ENCODE assay signal across 8 cellular contexts in the genomic region with DNA sequence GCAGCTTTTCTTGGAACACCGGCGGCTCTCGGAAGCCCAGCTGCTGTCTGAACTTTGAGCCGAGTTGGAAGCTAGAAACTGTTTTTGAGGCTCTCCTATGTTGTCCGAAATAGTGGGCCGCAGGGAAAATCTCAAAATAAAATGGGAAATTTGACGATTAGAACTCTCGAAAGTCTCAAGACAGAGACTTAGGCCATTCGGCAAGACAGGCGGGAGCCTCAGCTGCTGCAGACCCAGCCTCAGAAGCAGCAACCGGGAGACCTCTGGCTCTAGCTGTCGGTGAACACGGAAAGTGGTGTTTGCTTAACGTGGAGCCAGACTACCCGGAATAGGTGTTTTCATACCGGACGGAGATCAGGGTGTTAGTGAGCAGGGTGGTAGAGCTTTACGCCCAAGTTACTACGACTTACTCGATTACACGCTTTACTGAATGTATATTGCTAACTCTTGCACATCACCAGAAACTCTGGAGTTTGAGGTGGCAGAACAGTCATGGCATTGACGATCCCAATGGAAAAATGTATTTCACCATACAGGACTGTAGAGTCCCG. TPM values are rescaled to one million over a fixed set of nuclear protein-coding genes. Genes with fewer than 3 reads are reported as not detected.
DNase-seq lines count a peak whose midpoint lies in the region; ATAC-seq and TF ChIP-seq lines count a peak whose summit lies in the region.

No MANE protein-coding gene starts in this region.

- no peaks in the 10 kb centered on the region for H3K27me3 ChIP-seq in HL-60 (ENCODE audit: insufficient read depth, poor library complexity, severe bottlenecking)
- H3K27me3 ChIP-seq in liver (ENCODE audit: control insufficient read depth in 4 of 4, insufficient read depth in 4 of 4, low read length in 3 of 4): no peaks in the 10 kb centered on the region
- no peaks in the 10 kb centered on the region for H3K27me3 ChIP-seq in upper lobe of left lung

- peak; percentile 4 to 40 for TF ChIP-seq RAD21 in liver (IDR thresholded peaks at IDR 0.05)

- H3K4me3 ChIP-seq in HL-60 (replicated peaks; ENCODE audit: insufficient read depth, low read length): peak overlapping the region; percentile 71
- peak overlapping the region; percentile 79 to 90 (median 86) for H3K4me3 ChIP-seq in liver (ENCODE audit: low read depth in 1 of 3, low read length in 3 of 3)
- peak overlapping the region; percentile 70 to 96 (median 84) for H3K4me3 ChIP-seq in upper lobe of left lung

- H3K9me3 Mint-ChIP-seq in brain: no peaks in the 10 kb centered on the region

- H3K9ac ChIP-seq in liver (ENCODE audit: low read depth in 1 of 2, low read length in 2 of 2): peak overlapping the region; percentile 89 to 98

- no peak for TF ChIP-seq EP300 in upper lobe of left lung (IDR thresholded peaks at IDR 0.05)

- in situ Hi-C loops in GM13976 (cut with MboI; ENCODE audit: low sequenced_read_pairs, unreplicated experiment): loop anchor here (25.0 kb wide), 1 partner anchor 269 kb away; a partner anchor contains a TSS

- H3K4me1 ChIP-seq in liver (ENCODE audit: control insufficient read depth in 4 of 4, insufficient read depth in 4 of 4, low read length in 3 of 4) (peaks cover 1 to 22% (median 20%) of the 10 kb centered on the region in 4 donors), upper lobe of left lung (peaks cover 13 to 25% (median 18%) of the 10 kb centered on the region in 4 donors)

- peak; percentile 1 for ATAC-seq in upper lobe of left lung (ENCODE audit: low FRiP score in 2 of 2)

- 3% methylated on average over 23 of the region's 23 CpGs for WGBS in liver
- WGBS in upper lobe of left lung, 2 donors: 8% methylated on average over 16 to 23 of the region's 23 CpGs

- H3K4me1 Mint-ChIP-seq in brain: peaks cover 16% of the 10 kb centered on the region

- H3K27ac Mint-ChIP-seq in brain: peak overlapping the region; percentile 91 to 98 (median 97)

- TF ChIP-seq CTCF in GM13976 (IDR thresholded peaks at IDR 0.05; ENCODE audit: borderline replicate concordance, control extremely low read depth, extremely low read depth, insufficient read depth, missing control alignments): no peak
- TF ChIP-seq CTCF in HL-60 (IDR thresholded peaks at IDR 0.05; ENCODE audit: insufficient read depth, low read length): no peak
- TF ChIP-seq CTCF in brain (conservative IDR thresholded peaks at IDR 0.05): no peak
- no peak for TF ChIP-seq CTCF in liver (IDR thresholded peaks at IDR 0.05; ENCODE audit: low read depth, low read length, missing input control)
- TF ChIP-seq CTCF in upper lobe of left lung (IDR thresholded peaks at IDR 0.05): no peak

- H3K4me3 Mint-ChIP-seq in brain: peak overlapping the region; percentile 90 to 93 (median 92)

- H3K36me3 ChIP-seq in liver (ENCODE audit: control insufficient read depth in 4 of 4, insufficient read depth in 3 of 4, low read depth in 1 of 4, low read length in 3 of 4) (peaks cover 8 to 47% (median 28%) of the 10 kb centered on the region in 4 donors), upper lobe of left lung (peaks cover 4 to 70% (median 49%) of the 10 kb centered on the region in 4 donors)

- no peaks in the 10 kb centered on the region for H3K27me3 Mint-ChIP-seq in brain

- peak overlapping the region; percentile 93 for H3K27ac ChIP-seq in HL-60 (replicated peaks)
- peak overlapping the region; percentile 98 to 99 for H3K27ac ChIP-seq in liver (ENCODE audit: low read depth in 1 of 2, low read length in 2 of 2)
- H3K27ac ChIP-seq in upper lobe of left lung: peak overlapping the region; percentile 96 to 100 (median 98)

- peaks cover 27% of the 10 kb centered on the region for H3K36me3 Mint-ChIP-seq in brain

- H3K9me3 ChIP-seq in liver (ENCODE audit: control insufficient read depth in 4 of 4, low read length in 3 of 4) (no peaks in the 10 kb centered on the region), upper lobe of left lung (no peaks in the 10 kb centered on the region)

- no peak for TF ChIP-seq POLR2A in upper lobe of left lung (IDR thresholded peaks at IDR 0.05)

- peak; percentile 35 for DNase-seq in GM13976 (ENCODE audit: low spot score)
- no peak for DNase-seq in HL-60 (ENCODE audit: low read depth in 1 of 2, low spot score in 1 of 2)
- peak in 1 of 2 donors; percentile 34 for DNase-seq in upper lobe of left lung
- DNase-seq in RPMI8226: no peak
- DNase-seq in NCI-H2227 treated with DMSO at 0.1 percent for 48 hours (lab: John Stamatoyannopoulos, UW): no peak
- DNase-seq in NCI-H2029 treated with DMSO at 0.1 percent for 48 hours (lab: John Stamatoyannopoulos, UW): no peak

TF ChIP-seq in liver, 16 proteins besides CTCF, POLR2A, EP300 and RAD21:
- TF ChIP-seq TAF1 (conservative IDR thresholded peaks at IDR 0.05): peak; percentile 13
- TF ChIP-seq, protein P1, sequence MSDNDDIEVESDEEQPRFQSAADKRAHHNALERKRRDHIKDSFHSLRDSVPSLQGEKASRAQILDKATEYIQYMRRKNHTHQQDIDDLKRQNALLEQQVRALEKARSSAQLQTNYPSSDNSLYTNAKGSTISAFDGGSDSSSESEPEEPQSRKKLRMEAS (IDR thresholded peaks at IDR 0.05): peak; percentile 54
- TF ChIP-seq, protein P2, sequence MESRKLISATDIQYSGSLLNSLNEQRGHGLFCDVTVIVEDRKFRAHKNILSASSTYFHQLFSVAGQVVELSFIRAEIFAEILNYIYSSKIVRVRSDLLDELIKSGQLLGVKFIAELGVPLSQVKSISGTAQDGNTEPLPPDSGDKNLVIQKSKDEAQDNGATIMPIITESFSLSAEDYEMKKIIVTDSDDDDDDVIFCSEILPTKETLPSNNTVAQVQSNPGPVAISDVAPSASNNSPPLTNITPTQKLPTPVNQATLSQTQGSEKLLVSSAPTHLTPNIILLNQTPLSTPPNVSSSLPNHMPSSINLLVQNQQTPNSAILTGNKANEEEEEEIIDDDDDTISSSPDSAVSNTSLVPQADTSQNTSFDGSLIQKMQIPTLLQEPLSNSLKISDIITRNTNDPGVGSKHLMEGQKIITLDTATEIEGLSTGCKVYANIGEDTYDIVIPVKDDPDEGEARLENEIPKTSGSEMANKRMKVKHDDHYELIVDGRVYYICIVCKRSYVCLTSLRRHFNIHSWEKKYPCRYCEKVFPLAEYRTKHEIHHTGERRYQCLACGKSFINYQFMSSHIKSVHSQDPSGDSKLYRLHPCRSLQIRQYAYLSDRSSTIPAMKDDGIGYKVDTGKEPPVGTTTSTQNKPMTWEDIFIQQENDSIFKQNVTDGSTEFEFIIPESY (IDR thresholded peaks at IDR 0.05): no peak
- no peak for TF ChIP-seq FOXA2 (IDR thresholded peaks at IDR 0.05)
- TF ChIP-seq, protein P3, sequence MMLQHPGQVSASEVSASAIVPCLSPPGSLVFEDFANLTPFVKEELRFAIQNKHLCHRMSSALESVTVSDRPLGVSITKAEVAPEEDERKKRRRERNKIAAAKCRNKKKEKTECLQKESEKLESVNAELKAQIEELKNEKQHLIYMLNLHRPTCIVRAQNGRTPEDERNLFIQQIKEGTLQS (IDR thresholded peaks at IDR 0.05): no peak
- TF ChIP-seq HNF4G (IDR thresholded peaks at IDR 0.05): peak; percentile 64
- no peak for TF ChIP-seq EGR1 (IDR thresholded peaks at IDR 0.05; ENCODE audit: low read depth in 2 of 2)
- TF ChIP-seq, protein P4, sequence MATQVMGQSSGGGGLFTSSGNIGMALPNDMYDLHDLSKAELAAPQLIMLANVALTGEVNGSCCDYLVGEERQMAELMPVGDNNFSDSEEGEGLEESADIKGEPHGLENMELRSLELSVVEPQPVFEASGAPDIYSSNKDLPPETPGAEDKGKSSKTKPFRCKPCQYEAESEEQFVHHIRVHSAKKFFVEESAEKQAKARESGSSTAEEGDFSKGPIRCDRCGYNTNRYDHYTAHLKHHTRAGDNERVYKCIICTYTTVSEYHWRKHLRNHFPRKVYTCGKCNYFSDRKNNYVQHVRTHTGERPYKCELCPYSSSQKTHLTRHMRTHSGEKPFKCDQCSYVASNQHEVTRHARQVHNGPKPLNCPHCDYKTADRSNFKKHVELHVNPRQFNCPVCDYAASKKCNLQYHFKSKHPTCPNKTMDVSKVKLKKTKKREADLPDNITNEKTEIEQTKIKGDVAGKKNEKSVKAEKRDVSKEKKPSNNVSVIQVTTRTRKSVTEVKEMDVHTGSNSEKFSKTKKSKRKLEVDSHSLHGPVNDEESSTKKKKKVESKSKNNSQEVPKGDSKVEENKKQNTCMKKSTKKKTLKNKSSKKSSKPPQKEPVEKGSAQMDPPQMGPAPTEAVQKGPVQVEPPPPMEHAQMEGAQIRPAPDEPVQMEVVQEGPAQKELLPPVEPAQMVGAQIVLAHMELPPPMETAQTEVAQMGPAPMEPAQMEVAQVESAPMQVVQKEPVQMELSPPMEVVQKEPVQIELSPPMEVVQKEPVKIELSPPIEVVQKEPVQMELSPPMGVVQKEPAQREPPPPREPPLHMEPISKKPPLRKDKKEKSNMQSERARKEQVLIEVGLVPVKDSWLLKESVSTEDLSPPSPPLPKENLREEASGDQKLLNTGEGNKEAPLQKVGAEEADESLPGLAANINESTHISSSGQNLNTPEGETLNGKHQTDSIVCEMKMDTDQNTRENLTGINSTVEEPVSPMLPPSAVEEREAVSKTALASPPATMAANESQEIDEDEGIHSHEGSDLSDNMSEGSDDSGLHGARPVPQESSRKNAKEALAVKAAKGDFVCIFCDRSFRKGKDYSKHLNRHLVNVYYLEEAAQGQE (IDR thresholded peaks at IDR 0.05): no peak
- peak; percentile 83 for TF ChIP-seq NR2F2 (IDR thresholded peaks at IDR 0.05)
- TF ChIP-seq SP1 (IDR thresholded peaks at IDR 0.05): peak; percentile 84
- TF ChIP-seq RXRA (IDR thresholded peaks at IDR 0.05): peak; percentile 6 to 59
- TF ChIP-seq FOXA1 (IDR thresholded peaks at IDR 0.05): no peak
- TF ChIP-seq HNF4A (conservative IDR thresholded peaks at IDR 0.05): peak; percentile 78 to 85
- TF ChIP-seq GABPA (IDR thresholded peaks at IDR 0.05 in 1 of 2, conservative IDR thresholded peaks at IDR 0.05 in 1 of 2): peak in 1 of 2 donors; percentile 1
- TF ChIP-seq YY1 (IDR thresholded peaks at IDR 0.05): peak; percentile 61
- no peak for TF ChIP-seq JUND (IDR thresholded peaks at IDR 0.05)

RNA-seq across cellular contexts. Expression of a gene that starts 0.4 kb away (rescaled TPM):
- polyA plus RNA-seq in brain (ENCODE audit: insufficient read depth, low read depth, low replicate concordance) (18.0 TPM), liver (10 to 100 TPM; 44.3 to 57.3 TPM)
- total RNA-seq in liver (100 to 1,000 TPM in 1 of 2 donors, 10 to 100 TPM in 1; 61.8 to 143 TPM), upper lobe of left lung (1,000 to 10,000 TPM in 1 of 6 donors, 100 to 1,000 TPM in 5; 147 to 1,046 (median 251) TPM)

RNA-seq across cellular contexts. Expression of a gene that starts 21.9 kb away (rescaled TPM):
- polyA plus RNA-seq in brain (ENCODE audit: insufficient read depth, low read depth, low replicate concordance) (0.98 TPM), liver (10 to 100 TPM; 11.2 to 23.8 TPM)
- total RNA-seq in liver (10 to 100 TPM in 1 of 2 donors, 1 to 10 TPM in 1; 5.3 to 25.8 TPM), upper lobe of left lung (100 to 1,000 TPM in 1 of 6 donors, 10 to 100 TPM in 5; 41.8 to 272 (median 52.2) TPM)

RNA-seq across cellular contexts. Expression of a gene that starts 32.9 kb away (rescaled TPM):
- polyA plus RNA-seq in brain (ENCODE audit: insufficient read depth, low read depth, low replicate concordance): 106 TPM
- total RNA-seq in liver: 10 to 100 TPM; 21.2 to 28.3 TPM
- 10 to 100 TPM; 46.2 to 56.0 TPM for polyA plus RNA-seq in liver
- total RNA-seq in upper lobe of left lung: 100 to 1,000 TPM in 1 of 6 donors, 10 to 100 TPM in 5; 28.7 to 104 (median 76.0) TPM
